In the genomic region with DNA sequence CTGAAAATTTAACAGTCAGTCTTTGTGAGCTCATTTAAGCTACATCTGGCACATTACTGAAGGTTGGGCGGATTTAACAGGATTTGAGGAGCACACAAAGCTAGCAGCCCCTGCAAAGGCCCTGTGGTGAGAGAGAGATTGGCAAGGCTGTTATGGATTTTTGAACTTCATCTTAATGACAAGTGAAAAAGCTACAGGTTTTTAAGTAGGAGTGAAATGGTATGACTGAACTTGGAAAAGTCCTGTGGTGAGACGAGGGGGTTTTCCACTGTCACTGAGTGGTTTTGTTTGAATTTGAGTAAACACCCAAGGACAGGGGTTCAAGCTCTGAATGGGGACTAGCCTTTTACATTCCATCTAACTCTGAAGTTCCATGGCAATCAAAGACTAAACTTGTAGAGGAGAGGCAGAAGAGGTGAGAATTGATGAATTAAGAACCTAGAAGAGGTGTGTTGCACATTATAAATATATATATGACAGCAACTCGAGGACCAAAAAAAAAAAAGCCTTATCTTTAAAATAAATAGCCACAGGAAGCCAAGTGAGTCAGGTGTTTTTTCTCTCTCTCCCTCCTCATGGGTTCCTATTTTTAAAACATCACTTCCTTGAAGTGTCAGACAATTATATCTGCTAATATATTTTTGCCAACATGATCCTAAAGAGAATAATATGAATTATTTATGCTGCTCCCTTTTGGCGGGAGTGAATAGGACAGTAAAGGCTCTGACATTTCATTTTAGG, we compare ENCODE assay signal across 13 cellular contexts. TPM values are rescaled to one million over a fixed set of nuclear protein-coding genes. Genes with fewer than 3 reads are reported as not detected.
DNase-seq lines count a peak whose midpoint lies in the region; ATAC-seq lines count a peak whose summit lies in the region.
"Had no signal": no experiment of that assay in that cellular context is flagged by ENCODE, and none has a peak within 500 bp of the region (broad histone marks: within the 10 kb centered on the region; RNA-seq: fewer than 3 reads in every experiment).

No MANE protein-coding gene starts in this region.

- no peaks in the 10 kb centered on the region for H3K9me3 ChIP-seq in right cardiac atrium (ENCODE audit: control insufficient read depth, low read length)

- H3K9me3 Mint-ChIP-seq in activated T-helper 17 cell treated with anti-CD3 and anti-CD28 coated beads, Interleukin-2, amount 50 U/mL, for 72 hours = peaks cover 9% of the 10 kb centered on the region

- H3K4me1 ChIP-seq in right cardiac atrium (ENCODE audit: control insufficient read depth, insufficient read depth, low read length) = no peaks in the 10 kb centered on the region

- no peaks in the 10 kb centered on the region for H3K27me3 ChIP-seq in right cardiac atrium (ENCODE audit: control insufficient read depth, insufficient read depth)

- intact Hi-C loops in right cardiac atrium (cut with DNase I) = no loop called here

- no peak overlapping the region for H3K27ac ChIP-seq in right cardiac atrium (ENCODE audit: low read length)

- H3K4me3 Mint-ChIP-seq in activated T-helper 17 cell treated with anti-CD3 and anti-CD28 coated beads, Interleukin-2, amount 50 U/mL, for 72 hours = no peak overlapping the region

- 35% methylated on average over 4 of the region's 4 CpGs for WGBS in right cardiac atrium

- H3K36me3 Mint-ChIP-seq in activated T-helper 17 cell treated with anti-CD3 and anti-CD28 coated beads, Interleukin-2, amount 50 U/mL, for 72 hours (ENCODE audit: low read depth) = no peaks in the 10 kb centered on the region

- peaks cover 3% of the 10 kb centered on the region for H3K27me3 Mint-ChIP-seq in activated T-helper 17 cell treated with anti-CD3 and anti-CD28 coated beads, Interleukin-2, amount 50 U/mL, for 72 hours

- peak overlapping the region; percentile 65 for H3K27ac Mint-ChIP-seq in activated T-helper 17 cell treated with anti-CD3 and anti-CD28 coated beads, Interleukin-2, amount 50 U/mL, for 72 hours

- H3K4me1 Mint-ChIP-seq in activated T-helper 17 cell treated with anti-CD3 and anti-CD28 coated beads, Interleukin-2, amount 50 U/mL, for 72 hours = peaks cover 7% of the 10 kb centered on the region

- peak; percentile 35 for ATAC-seq in HG02852 (IDR thresholded peaks at IDR 0.05; ENCODE audit: unreplicated experiment)
- ATAC-seq in activated T-helper 17 cell treated with anti-CD3 and anti-CD28 coated beads, Interleukin-2, amount 50 U/mL, for 72 hours (replicated peaks) = peak; percentile 30
- no peak for ATAC-seq in HG03571 (IDR thresholded peaks at IDR 0.05; ENCODE audit: unreplicated experiment)
- ATAC-seq in right cardiac atrium = no peak

- H3K4me3 ChIP-seq in right cardiac atrium (ENCODE audit: low read length) = no peak overlapping the region

- peak; percentile 15 for DNase-seq in stimulated activated CD4-positive, alpha-beta T cell treated with anti-CD3 and anti-CD28 coated beads, Interleukin-4, amount 100 ng/mL, for 24 hours
- no peak for DNase-seq in stimulated activated CD4-positive, alpha-beta T cell treated with anti-CD3 and anti-CD28 coated beads, Interleukin-4, amount 100 ng/mL, for 1 hour
- DNase-seq in right cardiac atrium (no peak), pons (ENCODE audit: low spot score) (no peak), GF-D8 (lab: John Stamatoyannopoulos, UW) (no peak)
- DNase-seq: AML-193, caudate nucleus, Kasumi-1, kidney had no signal

RNA-seq across cellular contexts. Expression of gene CLNK, which starts 47.8 kb away (rescaled TPM):
- not detected for total RNA-seq in activated T-helper 17 cell treated with anti-CD3 and anti-CD28 coated beads, Interleukin-2, amount 50 U/mL, for 72 hours
- not detected for total RNA-seq in right cardiac atrium
- not detected for polyA plus RNA-seq in right cardiac atrium
- total RNA-seq: SK-MEL-5 had no signal

Comparison
In these comparisons a context has a peak if more than half of its experiments do, and no peak if none do; other contexts are left out.
1. ATAC-seq: peak in HG02852 (single experiment) and activated T-helper 17 cell treated with anti-CD3 and anti-CD28 coated beads, Interleukin-2, amount 50 U/mL, for 72 hours (single experiment); none in HG03571 (single experiment) and right cardiac atrium (0 of 2).